ENCODE assay signal across 2 cellular contexts in genomic region chr4:86857341-86858052, GRCh38.
TF ChIP-seq lines count a peak whose summit lies in the region.

No MANE protein-coding gene starts in this region.

TF ChIP-seq in SK-N-SH, 30 proteins besides CTCF, POLR2A, EP300 and RAD21 (continued from another document):
- TF ChIP-seq RCOR1 (IDR thresholded peaks at IDR 0.05; ENCODE audit: low read length) (no peak), CHD2 (IDR thresholded peaks at IDR 0.05; ENCODE audit: low read length, partially characterized antibody) (no peak), USF1 (IDR thresholded peaks at IDR 0.05; ENCODE audit: borderline replicate concordance, low read depth) (no peak), POLR2AphosphoS5 (IDR thresholded peaks at IDR 0.05; ENCODE audit: low read depth, low read length) (no peak), ZBTB33 (IDR thresholded peaks at IDR 0.05; ENCODE audit: borderline replicate concordance, low read depth) (no peak), ELF1 (IDR thresholded peaks at IDR 0.05) (no peak), PBX3 (IDR thresholded peaks at IDR 0.05) (no peak), FOXJ3 (CRISPR knock-in tag; IDR thresholded peaks at IDR 0.05) (no peak), REST (IDR thresholded peaks at IDR 0.05; ENCODE audit: low read depth, low read length) (no peak)

TF ChIP-seq in SK-N-SH treated with all-trans-retinoic acid at 6 μM for 48 hours, 23 proteins besides CTCF, POLR2A, EP300 and RAD21:
- no peak for TF ChIP-seq PATZ1 (CRISPR knock-in tag; IDR thresholded peaks at IDR 0.05; ENCODE audit: borderline replicate concordance)
- TF ChIP-seq OSR1 (CRISPR knock-in tag; IDR thresholded peaks at IDR 0.05), result no peak
- TF ChIP-seq CREB5 (CRISPR knock-in tag; IDR thresholded peaks at IDR 0.05; ENCODE audit: low read depth), result no peak
- TF ChIP-seq ZC3H10 (CRISPR knock-in tag; IDR thresholded peaks at IDR 0.05), result no peak
- no peak for TF ChIP-seq RARB (CRISPR knock-in tag; IDR thresholded peaks at IDR 0.05)
- TF ChIP-seq ZNF565 (CRISPR knock-in tag; conservative IDR thresholded peaks at IDR 0.05; ENCODE audit: low read depth), result no peak
- no peak for TF ChIP-seq ZNF70 (CRISPR knock-in tag; IDR thresholded peaks at IDR 0.05)
- TF ChIP-seq TCF4 (CRISPR knock-in tag; IDR thresholded peaks at IDR 0.05; ENCODE audit: borderline replicate concordance), result no peak
- no peak for TF ChIP-seq CSRNP3 (CRISPR knock-in tag; IDR thresholded peaks at IDR 0.05)
- no peak for TF ChIP-seq CSDC2 (CRISPR knock-in tag; IDR thresholded peaks at IDR 0.05)
- no peak for TF ChIP-seq SNAI2 (CRISPR knock-in tag; IDR thresholded peaks at IDR 0.05)
- no peak for TF ChIP-seq ARNTL (CRISPR knock-in tag; IDR thresholded peaks at IDR 0.05; ENCODE audit: borderline replicate concordance, low read depth)
- TF ChIP-seq ZFP30 (CRISPR knock-in tag; IDR thresholded peaks at IDR 0.05), result no peak
TF ChIP-seq in SK-N-SH treated with all-trans-retinoic acid at 6 μM for 48 hours: peak in this region for 0.
